ENCODE assay signal across 1 cellular context in the genomic region with DNA sequence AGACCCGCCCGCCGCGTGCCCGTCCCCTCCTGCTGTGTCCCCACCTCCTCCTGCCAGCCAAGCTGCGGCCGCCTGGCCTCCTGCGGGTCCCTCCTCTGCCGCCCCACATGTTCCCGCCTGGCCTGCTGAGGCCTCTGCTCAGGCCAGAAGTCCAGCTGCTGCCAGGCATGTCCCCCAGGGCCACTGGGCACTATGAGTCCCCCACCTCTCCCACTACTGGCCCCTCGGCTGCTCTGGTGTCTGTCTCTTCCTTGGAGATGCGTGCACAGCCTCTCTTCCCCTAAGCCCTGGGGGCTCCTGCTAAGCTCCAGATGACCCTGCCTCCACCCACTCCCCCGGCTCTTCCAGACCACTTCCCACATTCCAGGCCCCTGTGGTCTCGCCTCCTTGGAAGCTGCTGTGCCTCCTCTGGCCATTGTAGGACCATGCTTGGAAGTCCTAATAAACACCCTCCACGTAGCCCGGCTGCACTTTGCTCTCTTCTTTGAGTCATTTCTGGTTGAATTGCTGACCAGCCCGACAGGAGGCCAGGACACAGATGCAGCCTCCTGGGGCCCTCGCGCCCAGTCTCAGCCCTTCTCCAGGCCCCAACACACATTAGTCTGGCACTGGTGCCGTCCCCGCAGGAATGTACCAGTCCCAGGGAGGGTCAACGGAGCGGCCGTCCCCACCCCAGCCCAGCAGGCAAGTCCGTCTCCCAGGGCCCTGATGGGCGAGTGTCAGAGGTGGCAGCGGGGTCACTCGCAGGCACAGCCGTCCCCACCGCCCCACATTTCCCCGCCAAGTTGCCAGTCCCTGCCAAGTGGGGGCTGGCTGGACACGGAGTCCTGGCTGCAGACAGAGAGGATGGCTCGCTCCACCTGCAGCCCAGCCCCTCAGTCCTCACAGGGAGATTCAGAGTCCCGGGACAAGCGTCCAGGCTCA.
TF ChIP-seq lines count a peak whose summit lies in the region.

No MANE protein-coding gene starts in this region.

TF ChIP-seq in GM23338, 12 proteins besides CTCF, POLR2A, EP300 and RAD21 (continued from another document):
- TF ChIP-seq NANOG (IDR thresholded peaks at IDR 0.05; ENCODE audit: borderline replicate concordance), result no peak
- no peak for TF ChIP-seq JUNB (IDR thresholded peaks at IDR 0.05; ENCODE audit: unreplicated experiment)
- TF ChIP-seq EZH2phosphoT487 (IDR thresholded peaks at IDR 0.05; ENCODE audit: unreplicated experiment), result no peak
- TF ChIP-seq STAT1 (IDR thresholded peaks at IDR 0.05; ENCODE audit: unreplicated experiment), result no peak
- no peak for TF ChIP-seq ZNF331 (CRISPR knock-in tag; IDR thresholded peaks at IDR 0.05; ENCODE audit: low read depth)
- TF ChIP-seq, protein P1, sequence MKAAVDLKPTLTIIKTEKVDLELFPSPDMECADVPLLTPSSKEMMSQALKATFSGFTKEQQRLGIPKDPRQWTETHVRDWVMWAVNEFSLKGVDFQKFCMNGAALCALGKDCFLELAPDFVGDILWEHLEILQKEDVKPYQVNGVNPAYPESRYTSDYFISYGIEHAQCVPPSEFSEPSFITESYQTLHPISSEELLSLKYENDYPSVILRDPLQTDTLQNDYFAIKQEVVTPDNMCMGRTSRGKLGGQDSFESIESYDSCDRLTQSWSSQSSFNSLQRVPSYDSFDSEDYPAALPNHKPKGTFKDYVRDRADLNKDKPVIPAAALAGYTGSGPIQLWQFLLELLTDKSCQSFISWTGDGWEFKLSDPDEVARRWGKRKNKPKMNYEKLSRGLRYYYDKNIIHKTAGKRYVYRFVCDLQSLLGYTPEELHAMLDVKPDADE (IDR thresholded peaks at IDR 0.05), result no peak
- TF ChIP-seq EZH2 (IDR thresholded peaks at IDR 0.05; ENCODE audit: low read depth, unreplicated experiment), result no peak
- TF ChIP-seq, protein P2, sequence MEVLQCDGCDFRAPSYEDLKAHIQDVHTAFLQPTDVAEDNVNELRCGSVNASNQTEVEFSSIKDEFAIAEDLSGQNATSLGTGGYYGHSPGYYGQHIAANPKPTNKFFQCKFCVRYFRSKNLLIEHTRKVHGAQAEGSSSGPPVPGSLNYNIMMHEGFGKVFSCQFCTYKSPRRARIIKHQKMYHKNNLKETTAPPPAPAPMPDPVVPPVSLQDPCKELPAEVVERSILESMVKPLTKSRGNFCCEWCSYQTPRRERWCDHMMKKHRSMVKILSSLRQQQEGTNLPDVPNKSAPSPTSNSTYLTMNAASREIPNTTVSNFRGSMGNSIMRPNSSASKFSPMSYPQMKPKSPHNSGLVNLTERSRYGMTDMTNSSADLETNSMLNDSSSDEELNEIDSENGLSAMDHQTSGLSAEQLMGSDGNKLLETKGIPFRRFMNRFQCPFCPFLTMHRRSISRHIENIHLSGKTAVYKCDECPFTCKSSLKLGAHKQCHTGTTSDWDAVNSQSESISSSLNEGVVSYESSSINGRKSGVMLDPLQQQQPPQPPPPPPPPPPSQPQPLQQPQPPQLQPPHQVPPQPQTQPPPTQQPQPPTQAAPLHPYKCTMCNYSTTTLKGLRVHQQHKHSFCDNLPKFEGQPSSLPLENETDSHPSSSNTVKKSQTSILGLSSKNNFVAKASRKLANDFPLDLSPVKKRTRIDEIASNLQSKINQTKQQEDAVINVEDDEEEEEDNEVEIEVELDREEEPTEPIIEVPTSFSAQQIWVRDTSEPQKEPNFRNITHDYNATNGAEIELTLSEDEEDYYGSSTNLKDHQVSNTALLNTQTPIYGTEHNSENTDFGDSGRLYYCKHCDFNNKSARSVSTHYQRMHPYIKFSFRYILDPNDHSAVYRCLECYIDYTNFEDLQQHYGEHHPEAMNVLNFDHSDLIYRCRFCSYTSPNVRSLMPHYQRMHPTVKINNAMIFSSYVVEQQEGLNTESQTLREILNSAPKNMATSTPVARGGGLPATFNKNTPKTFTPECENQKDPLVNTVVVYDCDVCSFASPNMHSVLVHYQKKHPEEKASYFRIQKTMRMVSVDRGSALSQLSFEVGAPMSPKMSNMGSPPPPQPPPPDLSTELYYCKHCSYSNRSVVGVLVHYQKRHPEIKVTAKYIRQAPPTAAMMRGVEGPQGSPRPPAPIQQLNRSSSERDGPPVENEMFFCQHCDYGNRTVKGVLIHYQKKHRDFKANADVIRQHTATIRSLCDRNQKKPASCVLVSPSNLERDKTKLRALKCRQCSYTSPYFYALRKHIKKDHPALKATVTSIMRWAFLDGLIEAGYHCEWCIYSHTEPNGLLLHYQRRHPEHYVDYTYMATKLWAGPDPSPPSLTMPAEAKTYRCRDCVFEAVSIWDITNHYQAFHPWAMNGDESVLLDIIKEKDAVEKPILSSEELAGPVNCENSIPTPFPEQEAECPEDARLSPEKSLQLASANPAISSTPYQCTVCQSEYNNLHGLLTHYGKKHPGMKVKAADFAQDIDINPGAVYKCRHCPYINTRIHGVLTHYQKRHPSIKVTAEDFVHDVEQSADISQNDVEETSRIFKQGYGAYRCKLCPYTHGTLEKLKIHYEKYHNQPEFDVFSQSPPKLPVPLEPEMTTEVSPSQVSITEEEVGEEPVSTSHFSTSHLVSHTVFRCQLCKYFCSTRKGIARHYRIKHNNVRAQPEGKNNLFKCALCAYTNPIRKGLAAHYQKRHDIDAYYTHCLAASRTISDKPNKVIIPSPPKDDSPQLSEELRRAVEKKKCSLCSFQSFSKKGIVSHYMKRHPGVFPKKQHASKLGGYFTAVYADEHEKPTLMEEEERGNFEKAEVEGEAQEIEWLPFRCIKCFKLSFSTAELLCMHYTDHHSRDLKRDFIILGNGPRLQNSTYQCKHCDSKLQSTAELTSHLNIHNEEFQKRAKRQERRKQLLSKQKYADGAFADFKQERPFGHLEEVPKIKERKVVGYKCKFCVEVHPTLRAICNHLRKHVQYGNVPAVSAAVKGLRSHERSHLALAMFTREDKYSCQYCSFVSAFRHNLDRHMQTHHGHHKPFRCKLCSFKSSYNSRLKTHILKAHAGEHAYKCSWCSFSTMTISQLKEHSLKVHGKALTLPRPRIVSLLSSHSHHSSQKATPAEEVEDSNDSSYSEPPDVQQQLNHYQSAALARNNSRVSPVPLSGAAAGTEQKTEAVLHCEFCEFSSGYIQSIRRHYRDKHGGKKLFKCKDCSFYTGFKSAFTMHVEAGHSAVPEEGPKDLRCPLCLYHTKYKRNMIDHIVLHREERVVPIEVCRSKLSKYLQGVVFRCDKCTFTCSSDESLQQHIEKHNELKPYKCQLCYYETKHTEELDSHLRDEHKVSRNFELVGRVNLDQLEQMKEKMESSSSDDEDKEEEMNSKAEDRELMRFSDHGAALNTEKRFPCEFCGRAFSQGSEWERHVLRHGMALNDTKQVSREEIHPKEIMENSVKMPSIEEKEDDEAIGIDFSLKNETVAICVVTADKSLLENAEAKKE (CRISPR knock-in tag; IDR thresholded peaks at IDR 0.05), result no peak
- TF ChIP-seq, protein P3, sequence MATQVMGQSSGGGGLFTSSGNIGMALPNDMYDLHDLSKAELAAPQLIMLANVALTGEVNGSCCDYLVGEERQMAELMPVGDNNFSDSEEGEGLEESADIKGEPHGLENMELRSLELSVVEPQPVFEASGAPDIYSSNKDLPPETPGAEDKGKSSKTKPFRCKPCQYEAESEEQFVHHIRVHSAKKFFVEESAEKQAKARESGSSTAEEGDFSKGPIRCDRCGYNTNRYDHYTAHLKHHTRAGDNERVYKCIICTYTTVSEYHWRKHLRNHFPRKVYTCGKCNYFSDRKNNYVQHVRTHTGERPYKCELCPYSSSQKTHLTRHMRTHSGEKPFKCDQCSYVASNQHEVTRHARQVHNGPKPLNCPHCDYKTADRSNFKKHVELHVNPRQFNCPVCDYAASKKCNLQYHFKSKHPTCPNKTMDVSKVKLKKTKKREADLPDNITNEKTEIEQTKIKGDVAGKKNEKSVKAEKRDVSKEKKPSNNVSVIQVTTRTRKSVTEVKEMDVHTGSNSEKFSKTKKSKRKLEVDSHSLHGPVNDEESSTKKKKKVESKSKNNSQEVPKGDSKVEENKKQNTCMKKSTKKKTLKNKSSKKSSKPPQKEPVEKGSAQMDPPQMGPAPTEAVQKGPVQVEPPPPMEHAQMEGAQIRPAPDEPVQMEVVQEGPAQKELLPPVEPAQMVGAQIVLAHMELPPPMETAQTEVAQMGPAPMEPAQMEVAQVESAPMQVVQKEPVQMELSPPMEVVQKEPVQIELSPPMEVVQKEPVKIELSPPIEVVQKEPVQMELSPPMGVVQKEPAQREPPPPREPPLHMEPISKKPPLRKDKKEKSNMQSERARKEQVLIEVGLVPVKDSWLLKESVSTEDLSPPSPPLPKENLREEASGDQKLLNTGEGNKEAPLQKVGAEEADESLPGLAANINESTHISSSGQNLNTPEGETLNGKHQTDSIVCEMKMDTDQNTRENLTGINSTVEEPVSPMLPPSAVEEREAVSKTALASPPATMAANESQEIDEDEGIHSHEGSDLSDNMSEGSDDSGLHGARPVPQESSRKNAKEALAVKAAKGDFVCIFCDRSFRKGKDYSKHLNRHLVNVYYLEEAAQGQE (IDR thresholded peaks at IDR 0.05; ENCODE audit: unreplicated experiment), result no peak
- no peak for TF ChIP-seq POLR2AphosphoS5 (IDR thresholded peaks at IDR 0.05; ENCODE audit: low read depth)
- no peak for TF ChIP-seq ZNF114 (CRISPR knock-in tag; IDR thresholded peaks at IDR 0.05)
